Comparison of ENCODE assay signal across 14 cellular contexts in the genomic region with DNA sequence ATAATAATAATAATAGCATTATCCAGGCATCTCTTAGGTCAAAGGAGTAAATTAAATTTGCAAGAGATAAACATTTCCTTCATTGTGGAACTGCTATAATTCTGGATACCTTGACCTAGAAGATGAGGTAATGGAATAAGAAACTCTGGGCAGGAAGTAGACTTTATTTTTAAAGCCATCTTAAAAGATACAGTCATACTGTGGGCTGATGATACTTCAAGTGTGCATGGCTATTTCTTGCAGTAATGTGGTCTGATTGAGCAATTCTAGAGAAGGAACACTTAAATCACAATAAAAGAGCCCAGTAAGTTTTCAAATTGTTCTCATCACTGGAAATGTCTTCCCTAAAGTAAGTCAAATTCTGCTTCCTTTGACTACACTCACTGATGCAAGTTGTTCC.
DNase-seq lines count a peak whose midpoint lies in the region; ATAC-seq and TF ChIP-seq lines count a peak whose summit lies in the region.
"Had no signal": no experiment of that assay in that cellular context is flagged by ENCODE, and none has a peak within 500 bp of the region (broad histone marks: within the 10 kb centered on the region; RNA-seq: fewer than 3 reads in every experiment).

No MANE protein-coding gene starts in this region.

- peaks cover 8% of the 10 kb centered on the region for H3K4me1 Mint-ChIP-seq in stimulated activated effector memory CD8-positive, alpha-beta T cell treated with anti-CD3 and anti-CD28 coated beads, Interleukin-12 subunit alpha, Interleukin-12 subunit beta, amount 100 ng/mL, for 72 hours

- no peak overlapping the region for H3K4me3 ChIP-seq in epithelial cell of proximal tubule (ENCODE audit: low read depth, low read length)
- H3K4me3 ChIP-seq: ascending aorta, heart left ventricle, skin epidermis had no signal

- ATAC-seq in stimulated activated effector memory CD8-positive, alpha-beta T cell treated with anti-CD3 and anti-CD28 coated beads, Interleukin-12 subunit alpha, Interleukin-12 subunit beta, amount 100 ng/mL, for 72 hours: peak; percentile 42
- ATAC-seq in GM21529 (IDR thresholded peaks at IDR 0.05; ENCODE audit: unreplicated experiment) (no peak), HG02870 (IDR thresholded peaks at IDR 0.05; ENCODE audit: unreplicated experiment) (no peak), GM18502 (IDR thresholded peaks at IDR 0.05; ENCODE audit: poor library complexity, unreplicated experiment) (no peak)
- ATAC-seq: heart left ventricle had no signal

- DNase-seq in GM04504 (ENCODE audit: low read depth) (peak; percentile 17), MV-4-11 (lab: John Stamatoyannopoulos, UW) (peak; percentile 94), epithelial cell of proximal tubule (ENCODE audit: low read depth) (peak; percentile 15)
- DNase-seq in stimulated activated effector memory CD8-positive, alpha-beta T cell treated with anti-CD3 and anti-CD28 coated beads, Interleukin-12 subunit alpha, Interleukin-12 subunit beta, amount 100 ng/mL, for 72 hours (ENCODE audit: low spot score in 2 of 2): no peak
- DNase-seq: activated CD4-positive, alpha-beta T cell treated with anti-CD3 and anti-CD28 coated beads for 4 hours; activated T-cell treated with anti-CD3 and anti-CD28 coated beads, Interleukin-2, amount 50 U/mL, for 48 hours; Calu3; heart left ventricle; MM.1S had no signal

- no peaks in the 10 kb centered on the region for H3K36me3 Mint-ChIP-seq in stimulated activated effector memory CD8-positive, alpha-beta T cell treated with anti-CD3 and anti-CD28 coated beads, Interleukin-12 subunit alpha, Interleukin-12 subunit beta, amount 100 ng/mL, for 72 hours

- no peak overlapping the region for H3K27ac Mint-ChIP-seq in stimulated activated effector memory CD8-positive, alpha-beta T cell treated with anti-CD3 and anti-CD28 coated beads, Interleukin-12 subunit alpha, Interleukin-12 subunit beta, amount 100 ng/mL, for 72 hours

- H3K4me3 Mint-ChIP-seq in stimulated activated effector memory CD8-positive, alpha-beta T cell treated with anti-CD3 and anti-CD28 coated beads, Interleukin-12 subunit alpha, Interleukin-12 subunit beta, amount 100 ng/mL, for 72 hours: no peak overlapping the region

- H3K9me3 Mint-ChIP-seq in stimulated activated effector memory CD8-positive, alpha-beta T cell treated with anti-CD3 and anti-CD28 coated beads, Interleukin-12 subunit alpha, Interleukin-12 subunit beta, amount 100 ng/mL, for 72 hours: no peaks in the 10 kb centered on the region

- no peak for TF ChIP-seq CTCF in epithelial cell of proximal tubule (conservative IDR thresholded peaks at IDR 0.05; ENCODE audit: low read depth, low read length)

Comparison
In these comparisons a context has a peak if more than half of its experiments do, and no peak if none do; other contexts are left out.
1. DNase-seq: peak in GM04504 (single experiment), MV-4-11 (single experiment) and epithelial cell of proximal tubule (single experiment); none in stimulated activated effector memory CD8-positive, alpha-beta T cell treated with anti-CD3 and anti-CD28 coated beads, Interleukin-12 subunit alpha, Interleukin-12 subunit beta, amount 100 ng/mL, for 72 hours (0 of 2).